13 cellular contexts compared by ENCODE assay signal in genomic region chr17:44793885-44794698, GRCh38. TPM values are rescaled to one million over a fixed set of nuclear protein-coding genes. Genes with fewer than 3 reads are reported as not detected.
DNase-seq lines count a peak whose midpoint lies in the region; ATAC-seq and TF ChIP-seq lines count a peak whose summit lies in the region.
"Had no signal": no experiment of that assay in that cellular context is flagged by ENCODE, and none has a peak within 500 bp of the region (broad histone marks: within the 10 kb centered on the region; RNA-seq: fewer than 3 reads in every experiment).

No MANE protein-coding gene starts in this region.

- H3K4me3 ChIP-seq in A673 (ENCODE audit: low read depth, low read length, poor library complexity, severe bottlenecking): no peak overlapping the region
- H3K4me3 ChIP-seq in SJCRH30: peak overlapping the region; percentile 26
- peak overlapping the region in 1 of 2 donors; percentile 11 for H3K4me3 ChIP-seq in gastroesophageal sphincter
- H3K4me3 ChIP-seq in neutrophil (ENCODE audit: low read depth in 1 of 2, low read length in 1 of 2): no peak overlapping the region

- intact Hi-C loops in A673 (cut with micrococcal nuclease; ENCODE audit: unreplicated experiment): no loop called here

- H3K36me3 ChIP-seq in A673 (ENCODE audit: insufficient read depth, low read length, poor library complexity, severe bottlenecking) (no peaks in the 10 kb centered on the region), SJCRH30 (peaks cover 10% of the 10 kb centered on the region), gastroesophageal sphincter (no peaks in the 10 kb centered on the region), neutrophil (no peaks in the 10 kb centered on the region)

- H3K4me1 ChIP-seq in A673 (ENCODE audit: insufficient read depth, low read length, poor library complexity, severe bottlenecking): no peaks in the 10 kb centered on the region
- H3K4me1 ChIP-seq in SJCRH30: peaks cover 15% of the 10 kb centered on the region
- H3K4me1 ChIP-seq in gastroesophageal sphincter: peaks cover 0 to 54% (median 3%) of the 10 kb centered on the region in 3 donors
- peaks cover 6 to 12% of the 10 kb centered on the region in 2 experiments for H3K4me1 ChIP-seq in neutrophil (ENCODE audit: control insufficient read depth in 1 of 2, insufficient read depth in 1 of 2, low read depth in 1 of 2, low read length in 1 of 2)

- H3K9me3 ChIP-seq in A673 (ENCODE audit: low read depth, low read length, poor library complexity, severe bottlenecking): no peaks in the 10 kb centered on the region
- no peaks in the 10 kb centered on the region for H3K9me3 ChIP-seq in SJCRH30 (replicated peaks)
- H3K9me3 ChIP-seq in gastroesophageal sphincter: no peaks in the 10 kb centered on the region
- H3K9me3 ChIP-seq in neutrophil: no peaks in the 10 kb centered on the region

- POLR2A ChIA-PET in A673 (lab: Charles Lee; ENCODE audit: low non-redundant PET): no interaction called here

- H3K27me3 ChIP-seq in A673 (replicated peaks; ENCODE audit: insufficient read depth, low read depth, low read length, poor library complexity) (no peaks in the 10 kb centered on the region), SJCRH30 (no peaks in the 10 kb centered on the region), gastroesophageal sphincter (no peaks in the 10 kb centered on the region), neutrophil (peaks cover 4% of the 10 kb centered on the region)

- no peak for TF ChIP-seq EP300 in gastroesophageal sphincter (IDR thresholded peaks at IDR 0.05)

- ATAC-seq in gastroesophageal sphincter: no peak
- ATAC-seq in stimulated activated naive CD8-positive, alpha-beta T cell treated with anti-CD3 and anti-CD28 coated beads, Interleukin-15, Interleukin-2, amounts not matched to agents 100 U/mL and 50 U/mL, for 24 hours: no peak
- ATAC-seq: left colon had no signal

- no peak for DNase-seq in A673 (ENCODE audit: low spot score)
- DNase-seq in SJCRH30: peak; percentile 69 to 78
- DNase-seq in iPS-NIHi11 (ENCODE audit: low spot score): no peak
- DNase-seq in SHP77 treated with DMSO at 0.1 percent for 48 hours (lab: John Stamatoyannopoulos, UW): no peak
- DNase-seq in stimulated activated naive CD8-positive, alpha-beta T cell treated with anti-CD3 and anti-CD28 coated beads, Interleukin-15, Interleukin-2, amounts not matched to agents 100 U/mL and 50 U/mL, for 24 hours: no peak
- DNase-seq in AG08396 (ENCODE audit: low spot score): no peak
- DNase-seq: activated T-cell treated with anti-CD3 and anti-CD28 coated beads, Interleukin-2, amount 50 U/mL, for 24 hours; effector CD4-positive, alpha-beta T cell; left colon; NCI-H524; stimulated activated CD4-positive, alpha-beta T cell treated with anti-CD3 and anti-CD28 coated beads, Interleukin-4, amount 100 ng/mL, for 24 hours had no signal

- BruUV-seq in A673 (replicated peaks; lab: Mats Ljungman, UMichigan): no TSS peak

- WGBS in gastroesophageal sphincter (ENCODE audit: low coverage in 1 of 2), 2 donors: 47 to 56% methylated on average over 9 to 14 of the region's 14 CpGs

- TF ChIP-seq CTCF in A673 (conservative IDR thresholded peaks at IDR 0.05; ENCODE audit: low read depth, low read length) (no peak), gastroesophageal sphincter (IDR thresholded peaks at IDR 0.05) (peak in 1 of 4 experiments; percentile 22), neutrophil (IDR thresholded peaks at IDR 0.05) (no peak)

- TF ChIP-seq POLR2A in gastroesophageal sphincter (IDR thresholded peaks at IDR 0.05): no peak

- H3K27ac ChIP-seq in A673 (ENCODE audit: low read depth, low read length, poor library complexity, severe bottlenecking) (peak overlapping the region; percentile 47), SJCRH30 (peak overlapping the region; percentile 74), gastroesophageal sphincter (peak overlapping the region; percentile 66 to 90 (median 88)), neutrophil (peak overlapping the region; percentile 50)

- CTCF ChIA-PET in A673 (lab: Charles Lee): interaction anchor here (0.6 kb wide), 1 partner anchor 29 kb away, joined by 6 read pairs; no protein-coding TSS in a partner anchor

RNA-seq across cellular contexts. Expression of gene ADAM11, which starts 35.3 kb away (rescaled TPM):
- total RNA-seq in A673 (2021) (0.17 and 0.59 TPM in 2 replicates), gastroesophageal sphincter (1 to 10 TPM in 3 of 4 donors, under 1 TPM in 1; 0.10 to 4.2 (median 1.3) TPM)
- total RNA-seq in SJCRH30 (2014; rRNA removed; shearing (Covaris generic)): 0.73 and 0.79 TPM in 2 replicates

RNA-seq across cellular contexts. Expression of gene GJC1, which starts 36.0 kb away (rescaled TPM):
- total RNA-seq in A673 (2021) (31.6 and 39.0 TPM in 2 replicates), gastroesophageal sphincter (10 to 100 TPM; 28.2 to 78.3 (median 44.5) TPM)
- total RNA-seq in SJCRH30 (2014; rRNA removed; shearing (Covaris generic)): 45.9 and 47.4 TPM in 2 replicates

RNA-seq across cellular contexts. Expression of gene HIGD1B, which starts 53.6 kb away (rescaled TPM):
- not detected in 2 replicates for total RNA-seq in A673 (2021)
- total RNA-seq in SJCRH30 (2014; rRNA removed; shearing (Covaris generic)): not detected in 2 replicates
- total RNA-seq in gastroesophageal sphincter: 1 to 10 TPM; 1.1 to 2.5 (median 1.5) TPM

Comparison
In these comparisons a context has a peak if more than half of its experiments do, and no peak if none do; other contexts are left out.
1. DNase-seq: peak in SJCRH30 (2 of 2); none in A673 (single experiment), iPS-NIHi11 (single experiment), SHP77 treated with DMSO at 0.1 percent for 48 hours (single experiment), stimulated activated naive CD8-positive, alpha-beta T cell treated with anti-CD3 and anti-CD28 coated beads, Interleukin-15, Interleukin-2, amounts not matched to agents 100 U/mL and 50 U/mL, for 24 hours (single experiment) and AG08396 (single experiment).
2. Peak in every context shown above with its lines, with median percentiles within 50 percentile points of each other: H3K27ac ChIP-seq.